In genomic region chr6:55955684-55956083, GRCh38 we compare ENCODE assay signal across 1 cellular context.
TF ChIP-seq lines count a peak whose summit lies in the region.

No MANE protein-coding gene starts in this region.

TF ChIP-seq in GM23338, 12 proteins besides CTCF, POLR2A, EP300 and RAD21 (continued from another document):
- TF ChIP-seq ZNF462 (CRISPR knock-in tag; IDR thresholded peaks at IDR 0.05), result 0 out of 2 replicates have a peak, but pooled peaks have one; percentile 16
